Comparison of ENCODE assay signal across 29 cellular contexts in the genomic region with DNA sequence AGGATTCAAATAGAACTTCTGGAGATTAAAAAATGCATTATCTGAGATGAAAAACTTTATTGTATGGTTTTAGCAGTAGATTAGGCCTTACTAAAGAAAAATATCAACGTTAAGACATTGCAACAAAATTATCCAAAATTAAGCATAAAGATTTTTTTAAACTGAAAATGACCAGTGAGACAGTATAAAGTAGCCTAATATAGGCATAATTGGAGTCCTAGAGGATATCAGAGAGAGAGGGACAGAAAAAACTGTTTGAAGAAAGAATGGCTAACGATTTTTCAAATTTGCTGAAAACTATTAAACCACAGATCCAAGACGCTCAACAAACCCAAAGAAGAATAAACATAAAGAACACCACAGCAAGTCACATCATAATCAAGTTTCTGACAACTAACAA.
"Had no signal": no experiment of that assay in that cellular context is flagged by ENCODE, and none has a peak within 500 bp of the region (broad histone marks: within the 10 kb centered on the region; RNA-seq: fewer than 3 reads in every experiment).

No MANE protein-coding gene starts in this region.

- FAIRE-seq: colon, endometrium, endothelial cell of umbilical vein, frontal cortex had no signal

- H3K27ac Mint-ChIP-seq: dendritic cell treated with granulocyte-macrophage colony-stimulating factor and Interleukin-4, amounts not matched to agents 40 ng/mL and 50 ng/mL, for 4 days; effector memory CD8-positive, alpha-beta T cell had no signal

- H3K27me3 ChIP-seq: colonic mucosa, esophagus muscularis mucosa, esophagus squamous epithelium, foreskin keratinocyte, gastrocnemius medialis, gastroesophageal sphincter, heart left ventricle, heart right ventricle, hepatocyte had no signal

- H3K4me3 ChIP-seq: colonic mucosa, coronary artery, dorsolateral prefrontal cortex, esophagus muscularis mucosa, esophagus squamous epithelium, gastrocnemius medialis, gastroesophageal sphincter, heart left ventricle, heart right ventricle, hepatocyte had no signal

- H2AFZ ChIP-seq: hepatocyte had no signal

- H3K4me1 ChIP-seq: colonic mucosa, esophagus muscularis mucosa, esophagus squamous epithelium, foreskin keratinocyte, gastrocnemius medialis, gastroesophageal sphincter, heart left ventricle, heart right ventricle had no signal

- H3K36me3 ChIP-seq: colonic mucosa, esophagus muscularis mucosa, esophagus squamous epithelium, gastrocnemius medialis, gastroesophageal sphincter, heart left ventricle, heart right ventricle had no signal

- H3K4me2 ChIP-seq: hepatocyte had no signal

- DNase-seq: colonic mucosa; cortex of kidney; dermis blood vessel endothelial cell; dorsolateral prefrontal cortex; effector CD4-positive, alpha-beta T cell; effector CD8-positive, alpha-beta T cell; effector memory CD4-positive, alpha-beta T cell; effector memory CD8-positive, alpha-beta T cell; erythroblast; esophagus squamous epithelium; foreskin fibroblast; foreskin keratinocyte; foreskin melanocyte; gastrocnemius medialis; glutamatergic neuron; head of caudate nucleus; heart left ventricle; heart right ventricle had no signal

- ATAC-seq: effector memory CD8-positive, alpha-beta T cell; esophagus mucosa; foreskin keratinocyte; gastrocnemius medialis; gastroesophageal sphincter; heart left ventricle; heart right ventricle had no signal

- H3K9me3 ChIP-seq: colonic mucosa, gastrocnemius medialis had no signal

- H3K4me3 Mint-ChIP-seq: dendritic cell treated with granulocyte-macrophage colony-stimulating factor and Interleukin-4, amounts not matched to agents 40 ng/mL and 50 ng/mL, for 4 days; effector memory CD8-positive, alpha-beta T cell had no signal

- H3K27ac ChIP-seq: colonic mucosa, coronary artery, dorsolateral prefrontal cortex, epithelial cell of prostate, esophagus muscularis mucosa, esophagus squamous epithelium, foreskin keratinocyte, gastrocnemius medialis, gastroesophageal sphincter, heart left ventricle, heart right ventricle, hepatocyte had no signal

- H3K79me2 ChIP-seq: hepatocyte had no signal

- H3K27me3 Mint-ChIP-seq: dendritic cell treated with granulocyte-macrophage colony-stimulating factor and Interleukin-4, amounts not matched to agents 40 ng/mL and 50 ng/mL, for 4 days; effector memory CD8-positive, alpha-beta T cell had no signal
